In the genomic region with DNA sequence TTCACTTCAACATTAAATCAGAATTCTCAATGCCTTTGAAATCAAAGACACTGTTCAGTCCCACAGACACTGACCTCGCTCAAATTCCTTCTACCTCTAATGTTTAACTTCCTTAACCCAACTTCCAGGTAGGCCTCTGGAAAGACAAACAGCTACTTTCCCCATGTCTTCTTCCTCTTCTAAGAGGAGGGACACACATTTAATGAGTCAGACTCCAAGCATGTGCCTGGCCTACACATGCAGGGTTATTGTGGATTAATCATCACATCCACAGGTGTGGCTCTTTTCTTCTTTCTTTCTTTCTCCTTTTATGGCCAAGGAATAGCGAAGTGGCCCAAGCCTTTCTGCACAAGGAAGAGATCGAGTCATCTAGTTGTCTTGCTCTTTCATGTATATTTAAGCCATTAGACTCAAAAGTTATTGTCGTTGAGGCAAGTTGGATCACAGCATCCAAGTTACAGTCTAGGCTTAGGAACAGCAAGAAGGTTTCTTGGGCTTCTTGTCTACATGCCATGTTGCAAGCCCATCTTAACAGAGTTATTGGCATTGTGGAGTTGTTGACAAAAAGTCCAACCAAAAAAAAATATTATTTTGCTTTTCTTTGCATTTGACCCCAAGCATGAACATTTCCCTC, we compare ENCODE assay signal across 18 cellular contexts.
DNase-seq lines count a peak whose midpoint lies in the region; ATAC-seq and TF ChIP-seq lines count a peak whose summit lies in the region.
"Had no signal": no experiment of that assay in that cellular context is flagged by ENCODE, and none has a peak within 500 bp of the region (broad histone marks: within the 10 kb centered on the region; RNA-seq: fewer than 3 reads in every experiment).

No MANE protein-coding gene starts in this region.

- H3K9me3 ChIP-seq in Caco-2, result no peaks in the 10 kb centered on the region
- no peaks in the 10 kb centered on the region for H3K9me3 ChIP-seq in colonic mucosa
- no peaks in the 10 kb centered on the region for H3K9me3 ChIP-seq in mesodermal cell (ENCODE audit: control insufficient read depth, low read length)
- H3K9me3 ChIP-seq: esophagus muscularis mucosa had no signal

- no peaks in the 10 kb centered on the region for H3K27me3 Mint-ChIP-seq in Caco-2 (ENCODE audit: insufficient read depth, unreplicated experiment)

- H3K4me1 ChIP-seq in Caco-2 (peaks cover 19% of the 10 kb centered on the region), colonic mucosa (no peaks in the 10 kb centered on the region), mesodermal cell (ENCODE audit: control insufficient read depth, insufficient read depth, low read length, poor library complexity, severe bottlenecking) (peaks cover 5% of the 10 kb centered on the region)

- no peak for ATAC-seq in Right ventricle myocardium superior (ENCODE audit: poor library complexity)
- ATAC-seq: Right ventricle myocardium inferior had no signal

- no peaks in the 10 kb centered on the region for H3K36me3 ChIP-seq in Caco-2 (ENCODE audit: control insufficient read depth, insufficient read depth, low read length)
- no peaks in the 10 kb centered on the region for H3K36me3 ChIP-seq in colonic mucosa
- no peaks in the 10 kb centered on the region for H3K36me3 ChIP-seq in mesodermal cell (ENCODE audit: control insufficient read depth, insufficient read depth, low read length)
- H3K36me3 ChIP-seq: cardiac muscle cell, esophagus muscularis mucosa had no signal

- H3K4me3 ChIP-seq in Caco-2 (ENCODE audit: low read depth, low read length) (no peak overlapping the region), colonic mucosa (no peak overlapping the region), mesodermal cell (ENCODE audit: extremely low read depth, insufficient read depth, low read length, poor library complexity, severe bottlenecking) (no peak overlapping the region)
- H3K4me3 ChIP-seq: cardiac muscle cell, esophagus muscularis mucosa had no signal

- CTCF ChIA-PET in Caco-2 (lab: Charles Lee), result no interaction called here

- 93 to 100% methylated on average over 2 of the region's 4 CpGs for WGBS in mesodermal cell (ENCODE audit: insufficient coverage in 2 of 2), 2 experiments

- no TSS peak for BruUV-seq in Caco-2 (replicated peaks; lab: Mats Ljungman, UMichigan)

- H3K9me3 Mint-ChIP-seq in Caco-2 (ENCODE audit: unreplicated experiment), result peaks cover 32% of the 10 kb centered on the region
- H3K9me3 Mint-ChIP-seq: activated naive CD4-positive, alpha-beta T cell treated with anti-CD3 and anti-CD28 coated beads for 36 hours had no signal

- no peak overlapping the region for H3K9ac ChIP-seq in colonic mucosa (ENCODE audit: low read depth in 2 of 2, low read length in 2 of 2)

- H3K4me3 Mint-ChIP-seq in Caco-2 (ENCODE audit: unreplicated experiment), result no peak overlapping the region
- H3K4me3 Mint-ChIP-seq: activated naive CD4-positive, alpha-beta T cell treated with anti-CD3 and anti-CD28 coated beads for 36 hours; B cell had no signal

- H3K27ac Mint-ChIP-seq in Caco-2 (ENCODE audit: unreplicated experiment), result peak overlapping the region; percentile 20
- H3K27ac Mint-ChIP-seq: activated naive CD4-positive, alpha-beta T cell treated with anti-CD3 and anti-CD28 coated beads for 36 hours; B cell had no signal

- peak overlapping the region; percentile 4 for H3K27ac ChIP-seq in colonic mucosa
- H3K27ac ChIP-seq in mesodermal cell (ENCODE audit: low read depth, low read length, severe bottlenecking), result peak overlapping the region; percentile 4
- H3K27ac ChIP-seq: cardiac muscle cell, esophagus muscularis mucosa had no signal

- no peak for TF ChIP-seq CTCF in Caco-2 (IDR thresholded peaks at IDR 0.05; ENCODE audit: insufficient read depth in 1 of 2, low read depth in 1 of 2, low read length in 1 of 2, severe bottlenecking in 1 of 2, unreplicated experiment in 1 of 2)
- no peak for TF ChIP-seq CTCF in colonic mucosa (IDR thresholded peaks at IDR 0.05)
- no peak for TF ChIP-seq CTCF in GM13977 (IDR thresholded peaks at IDR 0.05; ENCODE audit: extremely low read depth, insufficient read depth, missing control alignments)

- POLR2A ChIA-PET in Caco-2 (lab: Charles Lee), result no interaction called here

- peaks cover 7% of the 10 kb centered on the region for H3K4me1 Mint-ChIP-seq in Caco-2 (ENCODE audit: low read depth, unreplicated experiment)
- H3K4me1 Mint-ChIP-seq: B cell had no signal

- no peaks in the 10 kb centered on the region for H3K36me3 Mint-ChIP-seq in Caco-2 (ENCODE audit: insufficient read depth, unreplicated experiment)

- intact Hi-C loops in Caco-2 (cut with micrococcal nuclease; ENCODE audit: unreplicated experiment) (no loop called here), colonic mucosa (cut with DNase I) (no loop called here), Right ventricle myocardium superior (cut with DNase I) (no loop called here)

- no peaks in the 10 kb centered on the region for H3K27me3 ChIP-seq in Caco-2 (replicated peaks; ENCODE audit: control insufficient read depth, insufficient read depth, low read length)
- H3K27me3 ChIP-seq in colonic mucosa, result no peaks in the 10 kb centered on the region
- H3K27me3 ChIP-seq: cardiac muscle cell, esophagus muscularis mucosa had no signal

- DNase-seq in Caco-2 (peak; percentile 32 to 69), HT1080 (ENCODE audit: low read depth) (peak; percentile 95), colonic mucosa (peak; percentile 58), Right ventricle myocardium superior (no peak), GM13977 (ENCODE audit: low spot score) (no peak), NCI-H1436 treated with DMSO at 0.1 percent for 48 hours (lab: John Stamatoyannopoulos, UW) (no peak), NCI-H510A (lab: John Stamatoyannopoulos, UW) (no peak)
- DNase-seq: activated naive CD4-positive, alpha-beta T cell treated with anti-CD3 and anti-CD28 coated beads for 36 hours; DMS79 treated with DMSO at 0.1 percent for 48 hours; NCI-H1694; NCI-H82; stimulated activated CD4-positive, alpha-beta T cell treated with anti-CD3 and anti-CD28 coated beads, Interleukin-4, amount 100 ng/mL, for 24 hours; stimulated activated naive CD4-positive, alpha-beta T cell had no signal

- in situ Hi-C loops in GM13977 (cut with MboI; ENCODE audit: low pct_unique_long_range_greater_than_20kb, low sequenced_read_pairs, unreplicated experiment), result no loop called here

Comparison
In these comparisons a context has a peak if more than half of its experiments do, and no peak if none do; other contexts are left out.
1. DNase-seq: peak in Caco-2 (2 of 2), HT1080 (single experiment) and colonic mucosa (single experiment); none in Right ventricle myocardium superior (single experiment), GM13977 (single experiment), NCI-H1436 treated with DMSO at 0.1 percent for 48 hours (single experiment) and NCI-H510A (single experiment).